In genomic region chr6:33248932-33249731, GRCh38 we compare ENCODE assay signal across 8 cellular contexts. TPM values are rescaled to one million over a fixed set of nuclear protein-coding genes. Genes with fewer than 3 reads are reported as not detected.
DNase-seq lines count a peak whose midpoint lies in the region; ATAC-seq and TF ChIP-seq lines count a peak whose summit lies in the region.

No MANE protein-coding gene starts in this region.

- DNase-seq in DMS 273 (lab: John Stamatoyannopoulos, UW; ENCODE audit: unreplicated experiment) (peak; percentile 100), HuH-7.5 (ENCODE audit: low spot score) (peak; percentile 59), OCI-LY7 (ENCODE audit: low spot score) (peak; percentile 99), activated T-cell treated with anti-CD3 and anti-CD28 coated beads for 48 hours (ENCODE audit: low read depth) (peak; percentile 94), epithelial cell of prostate (ENCODE audit: low read depth, low spot score) (peak; percentile 97), mucosa of descending colon (peak; percentile 98 to 99 (median 99))
- DNase-seq in stimulated activated CD8-positive, alpha-beta memory T cell treated with anti-CD3 and anti-CD28 coated beads, Interleukin-4, amount 100 ng/mL, for 24 hours (ENCODE audit: low read depth), result peak; percentile 93

- intact Hi-C loops in OCI-LY7 (cut with micrococcal nuclease; ENCODE audit: unreplicated experiment) (loop anchor here (1.0 to 5.0 kb wide), 5 partner anchors 22 to 237 kb away; partner anchors contain the start of gene VPS52), mucosa of descending colon (cut with DNase I, micrococcal nuclease) (loop anchor here (5.0 to 10.0 kb wide), 3 partner anchors 132 to 234 kb away; no protein-coding TSS in a partner anchor)

- no TSS peak for BruUV-seq in OCI-LY7 (replicated peaks; lab: Mats Ljungman, UMichigan)

- H4K20me1 ChIP-seq in OCI-LY7 (ENCODE audit: insufficient read depth, low read length), result no peaks in the 10 kb centered on the region

- H3K9me3 ChIP-seq in OCI-LY7 (ENCODE audit: low read length) (no peaks in the 10 kb centered on the region), mucosa of descending colon (no peaks in the 10 kb centered on the region)

- ATAC-seq in GM21526 (IDR thresholded peaks at IDR 0.05; ENCODE audit: low FRiP score, unreplicated experiment) (peak; percentile 81), mucosa of descending colon (peak; percentile 95)

- peak overlapping the region; percentile 73 for H3K4me3 ChIP-seq in OCI-LY7 (ENCODE audit: low read depth, low read length, poor library complexity, severe bottlenecking)
- peak overlapping the region; percentile 7 for H3K4me3 ChIP-seq in mucosa of descending colon

- CTCF ChIA-PET in OCI-LY7 (lab: Charles Lee; ENCODE audit: unreplicated experiment), result interaction anchor here (1.2 to 1.3 kb wide), 2 partner anchors 14 to 44 kb away, joined by 3 to 6 read pairs; partner anchors contain the start of gene HSD17B8

- H3K9me2 ChIP-seq in OCI-LY7 (ENCODE audit: insufficient read depth, low read length), result no peaks in the 10 kb centered on the region

- H2AFZ ChIP-seq in OCI-LY7 (ENCODE audit: low read length), result peak overlapping the region; percentile 91

- H3K79me2 ChIP-seq in OCI-LY7 (ENCODE audit: insufficient read depth, low read depth, low read length), result no peaks in the 10 kb centered on the region

- H3K4me2 ChIP-seq in OCI-LY7 (ENCODE audit: low read length), result peak overlapping the region; percentile 99

- POLR2A ChIA-PET in OCI-LY7 (lab: Charles Lee), result interaction anchor here (0.7 to 3.8 kb wide), 7 partner anchors 11 to 176 kb away, joined by 3 to 19 read pairs (median 4); partner anchors contain the start of genes HLA-DPB1, RPS18 and VPS52

- H3K4me1 ChIP-seq in OCI-LY7 (ENCODE audit: insufficient read depth, low read length, poor library complexity, severe bottlenecking) (peaks cover 23% of the 10 kb centered on the region), mucosa of descending colon (ENCODE audit: low read depth) (peaks cover 15% of the 10 kb centered on the region)

- H3K36me3 ChIP-seq in OCI-LY7 (ENCODE audit: insufficient read depth, low read length), result peaks cover 18% of the 10 kb centered on the region
- no peaks in the 10 kb centered on the region for H3K36me3 ChIP-seq in mucosa of descending colon (ENCODE audit: low read depth)

- H3K27ac ChIP-seq in OCI-LY7 (ENCODE audit: low read depth, low read length, poor library complexity, severe bottlenecking) (peak overlapping the region; percentile 74), epithelial cell of prostate (peak overlapping the region; percentile 95)

- TF ChIP-seq CTCF in OCI-LY7 (conservative IDR thresholded peaks at IDR 0.05; ENCODE audit: low read length), result no peak
- no peak for TF ChIP-seq CTCF in mucosa of descending colon (IDR thresholded peaks at IDR 0.05)

RNA-seq across cellular contexts. Expression of gene VPS52, which starts 22.5 kb away (rescaled TPM):
- total RNA-seq in OCI-LY7 (2014; rRNA removed; shearing (Covaris generic)), result 50.4 and 53.5 TPM in 2 replicates
- total RNA-seq in OCI-LY7 (2022), result 73.5 and 80.3 TPM in 2 replicates
- total RNA-seq in mucosa of descending colon, result 10 to 100 TPM; 58.2 to 82.6 (median 72.7) TPM

RNA-seq across cellular contexts. Expression of gene RPS18, which starts 22.7 kb away (rescaled TPM):
- total RNA-seq in OCI-LY7 (2014; rRNA removed; shearing (Covaris generic)), result 7,191 and 8,620 TPM in 2 replicates
- total RNA-seq in OCI-LY7 (2022) (4,034 and 4,317 TPM in 2 replicates), mucosa of descending colon (1,000 to 10,000 TPM; 1,579 to 1,936 (median 1,680) TPM)

RNA-seq across cellular contexts. Expression of gene B3GALT4, which starts 27.8 kb away (rescaled TPM):
- 13.1 and 14.2 TPM in 2 replicates for total RNA-seq in OCI-LY7 (2014; rRNA removed; shearing (Covaris generic))
- 14.1 and 17.3 TPM in 2 replicates for total RNA-seq in OCI-LY7 (2022)
- total RNA-seq in mucosa of descending colon, result 10 to 100 TPM; 21.6 to 41.7 (median 24.2) TPM

RNA-seq across cellular contexts. Expression of gene WDR46, which starts 39.9 kb away (rescaled TPM):
- 127 and 129 TPM in 2 replicates for total RNA-seq in OCI-LY7 (2014; rRNA removed; shearing (Covaris generic))
- 71.4 and 83.3 TPM in 2 replicates for total RNA-seq in OCI-LY7 (2022)
- 10 to 100 TPM; 25.5 to 37.9 (median 30.9) TPM for total RNA-seq in mucosa of descending colon

RNA-seq across cellular contexts. Expression of gene PFDN6, which starts 40.3 kb away (rescaled TPM):
- total RNA-seq in OCI-LY7 (2014; rRNA removed; shearing (Covaris generic)), result 72.5 and 112 TPM in 2 replicates
- total RNA-seq in OCI-LY7 (2022), result 65.4 and 90.6 TPM in 2 replicates
- total RNA-seq in mucosa of descending colon, result 10 to 100 TPM; 37.9 to 50.1 (median 40.2) TPM

Comparison
In these comparisons a context has a peak if more than half of its experiments do, and no peak if none do; other contexts are left out.
1. Peak in every context shown above with its lines: DNase-seq, ATAC-seq, H3K4me3 ChIP-seq and H3K27ac ChIP-seq.